35 cellular contexts compared by ENCODE assay signal in the genomic region with DNA sequence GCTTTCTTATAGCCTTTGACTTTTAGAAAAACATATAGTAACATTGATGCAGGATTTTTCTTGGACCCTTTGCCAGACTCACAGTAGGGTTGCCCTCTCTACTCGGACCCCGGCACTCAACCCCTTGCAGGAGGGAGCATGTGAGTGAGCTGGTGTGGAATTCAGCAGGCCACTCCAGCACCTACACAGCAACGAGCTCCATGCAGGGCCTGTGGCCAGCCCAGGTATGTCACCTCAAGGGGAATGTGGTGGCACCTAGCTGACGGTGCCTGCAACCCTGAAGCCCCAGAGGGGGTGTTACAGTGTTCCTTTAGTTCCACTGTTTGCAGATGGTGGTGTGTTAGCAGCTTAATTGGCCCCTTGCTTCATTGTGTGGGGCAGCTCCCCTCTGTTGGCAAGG.
"Had no signal": no experiment of that assay in that cellular context is flagged by ENCODE, and none has a peak within 500 bp of the region (broad histone marks: within the 10 kb centered on the region; RNA-seq: fewer than 3 reads in every experiment).

No MANE protein-coding gene starts in this region.

- H3K27ac ChIP-seq: adrenal gland, ascending aorta, body of pancreas, brain microvascular endothelial cell, breast epithelium, cardiac muscle cell had no signal

- H3K27me3 ChIP-seq: adrenal gland, ascending aorta, body of pancreas, brain microvascular endothelial cell, breast epithelium, cardiac muscle cell had no signal

- ATAC-seq: activated naive CD4-positive, alpha-beta T cell treated with anti-CD3 and anti-CD28 coated beads, Interleukin-2, amount 50 U/mL, for 72 hours; activated naive CD8-positive, alpha-beta T cell treated with anti-CD3 and anti-CD28 coated beads, Interleukin-2, amount 50 U/mL, for 24 hours; activated T-cell treated with anti-CD3 and anti-CD28 coated beads, Interleukin-2, amount 50 U/mL, for 4 hours; activated T-cell treated with anti-CD3 and anti-CD28 coated beads, Interleukin-2, amount 50 U/mL, for 72 hours; activated T-helper 17 cell treated with anti-CD3 and anti-CD28 coated beads, Interleukin-2, amount 50 U/mL, for 72 hours; body of pancreas had no signal

- H3K4me3 ChIP-seq: adrenal gland, ascending aorta, body of pancreas, breast epithelium, cardiac muscle cell had no signal

- DNase-seq: activated effector memory CD4-positive, alpha-beta T cell treated with anti-CD3 and anti-CD28 coated beads, Interleukin-2, amount 50 U/mL, for 16 hours; activated effector memory CD4-positive, alpha-beta T cell treated with Interleukin-2 at 50 U/mL for 16 hours; activated gamma-delta T cell; activated gamma-delta T cell treated with Interleukin-2 at 50 U/mL for 16 hours; activated naive CD4-positive, alpha-beta T cell; activated naive CD4-positive, alpha-beta T cell treated with anti-CD3 and anti-CD28 coated beads for 36 hours; activated naive CD4-positive, alpha-beta T cell treated with anti-CD3 and anti-CD28 coated beads, Interleukin-2, amount 10 ng/mL, durations not matched to agents 7 days and 5 days; activated naive CD4-positive, alpha-beta T cell treated with anti-CD3 and anti-CD28 coated beads, Interleukin-2, amount 50 U/mL, for 16 hours; activated naive CD4-positive, alpha-beta T cell treated with Interleukin-2 at 50 U/mL for 16 hours; activated naive CD8-positive, alpha-beta T cell treated with anti-CD3 and anti-CD28 coated beads for 36 hours; activated naive CD8-positive, alpha-beta T cell treated with anti-CD3 and anti-CD28 coated beads, Interleukin-2, amount 10 ng/mL, durations not matched to agents 7 days and 5 days; activated naive CD8-positive, alpha-beta T cell treated with anti-CD3 and anti-CD28 coated beads, Interleukin-2, amount 50 U/mL, for 24 hours; activated T-cell treated with anti-CD3 and anti-CD28 coated beads for 4 hours; activated T-cell treated with anti-CD3 and anti-CD28 coated beads, Interleukin-2, amount 50 U/mL, for 1 hour; activated T-cell treated with anti-CD3 and anti-CD28 coated beads, Interleukin-2, amount 50 U/mL, for 24 hours; activated T-cell treated with anti-CD3 and anti-CD28 coated beads, Interleukin-2, amount 50 U/mL, for 4 hours; activated T-cell treated with anti-CD3 and anti-CD28 coated beads, Interleukin-2, amount 50 U/mL, for 48 hours; activated T-cell treated with anti-CD3 and anti-CD28 coated beads, Interleukin-2, amount 50 U/mL, for 72 hours; adrenal gland; amniotic stem cell; amygdala; anterior cingulate cortex; aorta; body of pancreas; brain microvascular endothelial cell; caudate nucleus; central memory CD4-positive, alpha-beta T cell; cerebellar nuclear complex had no signal

- H3K4me1 ChIP-seq: adrenal gland, ascending aorta, body of pancreas, breast epithelium had no signal

- FAIRE-seq: astrocyte, bronchial epithelial cell had no signal

- H3K9me3 ChIP-seq: adrenal gland, ascending aorta had no signal

- H3K36me3 ChIP-seq: adrenal gland, ascending aorta, brain microvascular endothelial cell, breast epithelium, cardiac muscle cell had no signal
